8 cellular contexts compared by ENCODE assay signal in genomic region chr4:108620101-108620932, GRCh38. TPM values are rescaled to one million over a fixed set of nuclear protein-coding genes. Genes with fewer than 3 reads are reported as not detected.
A peak's percentile ranks its signal among the peaks of the same experiment; 100 is the strongest.
DNase-seq lines count a peak whose midpoint lies in the region; ATAC-seq and TF ChIP-seq lines count a peak whose summit lies in the region.

TSS of gene RPL34 (plus strand) at chr4:108620576. CDS start at chr4:108621960, 1,384 bp downstream.

- TF ChIP-seq CTCF in PC-3 (conservative IDR thresholded peaks at IDR 0.05; ENCODE audit: low read depth, low read length) (no peak), mucosa of descending colon (IDR thresholded peaks at IDR 0.05) (no peak)

- peaks cover 38% of the 10 kb centered on the region for H3K36me3 ChIP-seq in PC-3 (ENCODE audit: low read depth, low read length)
- peaks cover 10% of the 10 kb centered on the region for H3K36me3 ChIP-seq in mucosa of descending colon (ENCODE audit: low read depth)

- H3K4me2 ChIP-seq in PC-3 (ENCODE audit: low read length) = peak within 1 kb of the TSS; percentile 91

- peaks cover 45% of the 10 kb centered on the region for H3K79me2 ChIP-seq in PC-3 (ENCODE audit: low read length)

- H3F3A ChIP-seq in PC-3 (ENCODE audit: low read length, unreplicated experiment) = no peaks in the 10 kb centered on the region

- H3K9ac ChIP-seq in PC-3 (ENCODE audit: low read length) = peak within 1 kb of the TSS; percentile 100

- no peaks in the 10 kb centered on the region for H3K27me3 ChIP-seq in PC-3 (ENCODE audit: low read length)

- BruUV-seq in PC-3 (replicated peaks; lab: Mats Ljungman, UMichigan) = TSS peak; percentile 91

- intact Hi-C loops in PC-3 (cut with micrococcal nuclease) = loop anchor here (2.0 kb wide), 1 partner anchor 30 kb away; the partner anchor contains the start of gene OSTC
- intact Hi-C loops in mucosa of descending colon (cut with DNase I, micrococcal nuclease) = no loop called here

- CTCF ChIA-PET in PC-3 (lab: Charles Lee) = no interaction called here

- peak within 1 kb of the TSS; percentile 100 for H3K4me3 ChIP-seq in PC-3 (ENCODE audit: low read length)
- H3K4me3 ChIP-seq in mucosa of descending colon = peak within 1 kb of the TSS; percentile 36

- no peaks in the 10 kb centered on the region for H3K9me3 ChIP-seq in PC-3 (ENCODE audit: low read length)
- no peaks in the 10 kb centered on the region for H3K9me3 ChIP-seq in mucosa of descending colon

- TF ChIP-seq EP300 in Ishikawa (IDR thresholded peaks at IDR 0.05; ENCODE audit: borderline replicate concordance) = no peak

- H4K20me1 ChIP-seq in PC-3 (ENCODE audit: low read length) = peaks cover 37% of the 10 kb centered on the region

- ATAC-seq in GM21576 (IDR thresholded peaks at IDR 0.05; ENCODE audit: unreplicated experiment) = peak; percentile 100
- peak; percentile 100 for ATAC-seq in PC-3
- peak; percentile 100 for ATAC-seq in mucosa of descending colon

- peak; percentile 89 for DNase-seq in DMS114 treated with DMSO at 0.1 percent for 48 hours (lab: John Stamatoyannopoulos, UW; ENCODE audit: unreplicated experiment)
- peak; percentile 95 for DNase-seq in PC-3
- DNase-seq in activated T-cell treated with anti-CD3 and anti-CD28 coated beads for 48 hours (ENCODE audit: low read depth) = peak; percentile 91
- DNase-seq in epithelial cell of prostate (ENCODE audit: low read depth, low spot score) = peak; percentile 93
- DNase-seq in mucosa of descending colon = peak; percentile 94 to 99 (median 98)
- DNase-seq in stimulated activated CD8-positive, alpha-beta memory T cell treated with anti-CD3 and anti-CD28 coated beads, Interleukin-4, amount 100 ng/mL, for 24 hours (ENCODE audit: low read depth) = peak; percentile 96

- peak within 1 kb of the TSS; percentile 92 for H2AFZ ChIP-seq in PC-3 (ENCODE audit: low read length)

- POLR2A ChIA-PET in PC-3 (lab: Charles Lee; ENCODE audit: unreplicated experiment) = interaction anchor here (0.6 kb wide), 1 partner anchor 23 kb away, joined by 15 read pairs; no protein-coding TSS in a partner anchor

- TF ChIP-seq RAD21 in Ishikawa (IDR thresholded peaks at IDR 0.05; ENCODE audit: low read depth) = no peak

- H3K9me2 ChIP-seq in PC-3 (replicated peaks; ENCODE audit: low read length) = no peaks in the 10 kb centered on the region

- H3K4me1 ChIP-seq in PC-3 (ENCODE audit: insufficient read depth, low read length) (peaks cover 17% of the 10 kb centered on the region), mucosa of descending colon (ENCODE audit: low read depth) (peaks cover 23% of the 10 kb centered on the region)

- H3K27ac ChIP-seq in PC-3 (ENCODE audit: low read length) (peak within 1 kb of the TSS; percentile 43), epithelial cell of prostate (peak within 1 kb of the TSS; percentile 82)

TF ChIP-seq in Ishikawa, 13 proteins besides CTCF, POLR2A, EP300 and RAD21:
- TF ChIP-seq USF1 (IDR thresholded peaks at IDR 0.05) (no peak), CEBPB (IDR thresholded peaks at IDR 0.05) (peak; percentile 62), FOXM1 (IDR thresholded peaks at IDR 0.05; ENCODE audit: borderline replicate concordance, low read depth) (no peak), EGR1 (IDR thresholded peaks at IDR 0.05) (peak; percentile 82), ZBTB7A (IDR thresholded peaks at IDR 0.05; ENCODE audit: low read depth) (no peak), NFIC (IDR thresholded peaks at IDR 0.05) (no peak), CREB1 (IDR thresholded peaks at IDR 0.05; ENCODE audit: low read depth) (peak; percentile 89), YY1 (IDR thresholded peaks at IDR 0.05; ENCODE audit: low read depth) (peak; percentile 97), TEAD4 (IDR thresholded peaks at IDR 0.05) (no peak; the same call in 1 of the 2 replicates), TCF12 (IDR thresholded peaks at IDR 0.05; ENCODE audit: low read depth) (peak; percentile 65), REST (IDR thresholded peaks at IDR 0.05; ENCODE audit: low read depth) (no peak), TAF1 (IDR thresholded peaks at IDR 0.05; ENCODE audit: low read depth) (peak; percentile 99), MAX (IDR thresholded peaks at IDR 0.05) (peak; percentile 79; the same call in 1 of the 2 replicates)

RNA-seq across cellular contexts. Expression of gene RPL34, which starts in this region (rescaled TPM):
- total RNA-seq in PC-3 (2014; rRNA removed) = 478 and 695 TPM in 2 replicates
- 100 to 1,000 TPM; 835 to 932 (median 883) TPM for total RNA-seq in mucosa of descending colon

Comparison
In these comparisons a context has a peak if more than half of its experiments do, and no peak if none do; other contexts are left out.
1. Peak in every context shown above with its lines: DNase-seq, ATAC-seq, H3K4me3 ChIP-seq and H3K27ac ChIP-seq.